In the genomic region with DNA sequence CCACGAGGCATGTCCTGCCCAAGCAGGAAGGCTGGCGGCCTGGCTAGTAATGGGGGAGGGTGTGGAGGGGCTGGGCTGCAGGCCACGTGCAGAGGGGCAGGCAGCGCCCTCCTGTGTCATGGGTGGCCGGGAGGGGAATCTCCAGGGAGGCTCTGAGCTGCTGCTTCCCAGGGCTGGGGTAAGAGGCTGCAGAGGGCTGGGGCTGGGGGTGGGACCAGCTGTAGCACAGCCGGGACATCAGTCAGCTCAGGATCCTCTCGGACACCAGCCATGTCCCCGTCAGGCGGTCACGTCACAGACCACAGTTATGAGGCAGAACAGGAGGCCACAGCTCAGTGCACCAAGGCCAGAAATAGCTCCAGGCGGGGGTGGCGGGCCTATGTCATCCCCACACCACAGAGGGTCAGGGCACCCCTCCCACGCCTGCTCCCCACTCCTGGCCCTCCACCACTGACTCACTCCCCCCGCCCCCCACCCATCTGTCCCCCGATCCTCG, we compare ENCODE assay signal across 1 cellular context.
TF ChIP-seq lines count a peak whose summit lies in the region.

No MANE protein-coding gene starts in this region.

TF ChIP-seq in K562, 482 proteins besides CTCF, POLR2A, EP300 and RAD21 (continued from another document and continues in another):
- TF ChIP-seq, protein P1, sequence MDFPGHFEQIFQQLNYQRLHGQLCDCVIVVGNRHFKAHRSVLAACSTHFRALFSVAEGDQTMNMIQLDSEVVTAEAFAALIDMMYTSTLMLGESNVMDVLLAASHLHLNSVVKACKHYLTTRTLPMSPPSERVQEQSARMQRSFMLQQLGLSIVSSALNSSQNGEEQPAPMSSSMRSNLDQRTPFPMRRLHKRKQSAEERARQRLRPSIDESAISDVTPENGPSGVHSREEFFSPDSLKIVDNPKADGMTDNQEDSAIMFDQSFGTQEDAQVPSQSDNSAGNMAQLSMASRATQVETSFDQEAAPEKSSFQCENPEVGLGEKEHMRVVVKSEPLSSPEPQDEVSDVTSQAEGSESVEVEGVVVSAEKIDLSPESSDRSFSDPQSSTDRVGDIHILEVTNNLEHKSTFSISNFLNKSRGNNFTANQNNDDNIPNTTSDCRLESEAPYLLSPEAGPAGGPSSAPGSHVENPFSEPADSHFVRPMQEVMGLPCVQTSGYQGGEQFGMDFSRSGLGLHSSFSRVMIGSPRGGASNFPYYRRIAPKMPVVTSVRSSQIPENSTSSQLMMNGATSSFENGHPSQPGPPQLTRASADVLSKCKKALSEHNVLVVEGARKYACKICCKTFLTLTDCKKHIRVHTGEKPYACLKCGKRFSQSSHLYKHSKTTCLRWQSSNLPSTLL (IDR thresholded peaks at IDR 0.05), result no peak
- TF ChIP-seq, protein P2, sequence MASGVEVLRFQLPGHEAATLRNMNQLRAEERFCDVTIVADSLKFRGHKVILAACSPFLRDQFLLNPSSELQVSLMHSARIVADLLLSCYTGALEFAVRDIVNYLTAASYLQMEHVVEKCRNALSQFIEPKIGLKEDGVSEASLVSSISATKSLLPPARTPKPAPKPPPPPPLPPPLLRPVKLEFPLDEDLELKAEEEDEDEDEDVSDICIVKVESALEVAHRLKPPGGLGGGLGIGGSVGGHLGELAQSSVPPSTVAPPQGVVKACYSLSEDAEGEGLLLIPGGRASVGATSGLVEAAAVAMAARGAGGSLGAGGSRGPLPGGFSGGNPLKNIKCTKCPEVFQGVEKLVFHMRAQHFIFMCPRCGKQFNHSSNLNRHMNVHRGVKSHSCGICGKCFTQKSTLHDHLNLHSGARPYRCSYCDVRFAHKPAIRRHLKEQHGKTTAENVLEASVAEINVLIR (CRISPR knock-in tag; IDR thresholded peaks at IDR 0.05), result peak; percentile 71
- TF ChIP-seq ILF3 (IDR thresholded peaks at IDR 0.05; ENCODE audit: borderline replicate concordance) (no peak), ZNF311 (CRISPR knock-in tag; IDR thresholded peaks at IDR 0.05) (no peak), POLR2B (IDR thresholded peaks at IDR 0.05; ENCODE audit: low read depth, partially characterized antibody) (no peak), HDAC6 (IDR thresholded peaks at IDR 0.05; ENCODE audit: low read depth, low read length) (no peak), ZNF282 (CRISPR knock-in tag; IDR thresholded peaks at IDR 0.05) (no peak), MECOM (CRISPR knock-in tag; IDR thresholded peaks at IDR 0.05) (no peak), SRSF3 (IDR thresholded peaks at IDR 0.05; ENCODE audit: insufficient read depth, low read length) (no peak), NR2F6 (CRISPR knock-in tag; IDR thresholded peaks at IDR 0.05) (0 out of 2 replicates have a peak, but pooled peaks have one; percentile 36), ZNF324 (CRISPR knock-in tag; IDR thresholded peaks at IDR 0.05) (no peak), SIN3B (IDR thresholded peaks at IDR 0.05; ENCODE audit: low read depth) (no peak), FOXM1 (IDR thresholded peaks at IDR 0.05; ENCODE audit: low read depth) (no peak), FOXM1 (CRISPR knock-in tag; IDR thresholded peaks at IDR 0.05; ENCODE audit: low read depth) (no peak), MIER1 (IDR thresholded peaks at IDR 0.05; ENCODE audit: low read depth) (no peak), STAT5B (CRISPR knock-in tag; IDR thresholded peaks at IDR 0.05) (no peak), JUN (IDR thresholded peaks at IDR 0.05; ENCODE audit: borderline replicate concordance, low read depth, low read length) (0 out of 2 replicates have a peak, but pooled peaks have one; percentile 5), JUN (CRISPR knock-in tag; IDR thresholded peaks at IDR 0.05; ENCODE audit: borderline replicate concordance) (no peak), ZNF561 (CRISPR knock-in tag; conservative IDR thresholded peaks at IDR 0.05) (no peak), ZNF507 (tag; conservative IDR thresholded peaks at IDR 0.05) (no peak), PTRF (tag; IDR thresholded peaks at IDR 0.05) (no peak), RBM17 (IDR thresholded peaks at IDR 0.05; ENCODE audit: borderline replicate concordance, low read depth, low read length) (no peak), MAFK (IDR thresholded peaks at IDR 0.05; ENCODE audit: low read length) (no peak), ZBTB17 (CRISPR knock-in tag; IDR thresholded peaks at IDR 0.05) (peak; percentile 77), KLF6 (CRISPR knock-in tag; IDR thresholded peaks at IDR 0.05; ENCODE audit: borderline replicate concordance) (no peak), POLR3G (IDR thresholded peaks at IDR 0.05; ENCODE audit: extremely low read depth, insufficient read length, insufficient replicate concordance) (no peak), PCBP2 (IDR thresholded peaks at IDR 0.05; ENCODE audit: low read depth, low read length, poor library complexity, severe bottlenecking) (no peak), NCOA6 (IDR thresholded peaks at IDR 0.05) (no peak), ZNF695 (CRISPR knock-in tag; IDR thresholded peaks at IDR 0.05) (peak; percentile 65; the same call in 1 of the 2 replicates), MEF2A (IDR thresholded peaks at IDR 0.05; ENCODE audit: control insufficient read depth, low read depth, low read length) (peak; percentile 96), PHB2 (IDR thresholded peaks at IDR 0.05; ENCODE audit: low read depth) (no peak), GABPB1 (CRISPR knock-in tag; IDR thresholded peaks at IDR 0.05) (no peak), MEF2D (tag; conservative IDR thresholded peaks at IDR 0.05; ENCODE audit: low read depth) (peak; percentile 93), TAL1 (IDR thresholded peaks at IDR 0.05) (no peak), GABPB2 (CRISPR knock-in tag; conservative IDR thresholded peaks at IDR 0.05) (no peak), RBM39 (optimal IDR thresholded peaks at IDR 0.05; ENCODE audit: low read depth, low read length) (no peak), FOSL1 (tag; conservative IDR thresholded peaks at IDR 0.05) (no peak), ZNF140 (CRISPR knock-in tag; IDR thresholded peaks at IDR 0.05) (no peak), FOXJ3 (CRISPR knock-in tag; IDR thresholded peaks at IDR 0.05) (no peak), EZH2 (IDR thresholded peaks at IDR 0.05; ENCODE audit: borderline replicate concordance, low read depth, low read length) (no peak), ZNF583 (CRISPR knock-in tag; IDR thresholded peaks at IDR 0.05) (no peak), SMAD4 (CRISPR knock-in tag; conservative IDR thresholded peaks at IDR 0.05) (0 out of 2 replicates have a peak, but pooled peaks have one; percentile 20), NFXL1 (CRISPR knock-in tag; IDR thresholded peaks at IDR 0.05) (no peak)
- TF ChIP-seq, protein P3, sequence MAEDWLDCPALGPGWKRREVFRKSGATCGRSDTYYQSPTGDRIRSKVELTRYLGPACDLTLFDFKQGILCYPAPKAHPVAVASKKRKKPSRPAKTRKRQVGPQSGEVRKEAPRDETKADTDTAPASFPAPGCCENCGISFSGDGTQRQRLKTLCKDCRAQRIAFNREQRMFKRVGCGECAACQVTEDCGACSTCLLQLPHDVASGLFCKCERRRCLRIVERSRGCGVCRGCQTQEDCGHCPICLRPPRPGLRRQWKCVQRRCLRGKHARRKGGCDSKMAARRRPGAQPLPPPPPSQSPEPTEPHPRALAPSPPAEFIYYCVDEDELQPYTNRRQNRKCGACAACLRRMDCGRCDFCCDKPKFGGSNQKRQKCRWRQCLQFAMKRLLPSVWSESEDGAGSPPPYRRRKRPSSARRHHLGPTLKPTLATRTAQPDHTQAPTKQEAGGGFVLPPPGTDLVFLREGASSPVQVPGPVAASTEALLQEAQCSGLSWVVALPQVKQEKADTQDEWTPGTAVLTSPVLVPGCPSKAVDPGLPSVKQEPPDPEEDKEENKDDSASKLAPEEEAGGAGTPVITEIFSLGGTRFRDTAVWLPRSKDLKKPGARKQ (CRISPR knock-in tag; IDR thresholded peaks at IDR 0.05), result no peak
- TF ChIP-seq, protein P4, sequence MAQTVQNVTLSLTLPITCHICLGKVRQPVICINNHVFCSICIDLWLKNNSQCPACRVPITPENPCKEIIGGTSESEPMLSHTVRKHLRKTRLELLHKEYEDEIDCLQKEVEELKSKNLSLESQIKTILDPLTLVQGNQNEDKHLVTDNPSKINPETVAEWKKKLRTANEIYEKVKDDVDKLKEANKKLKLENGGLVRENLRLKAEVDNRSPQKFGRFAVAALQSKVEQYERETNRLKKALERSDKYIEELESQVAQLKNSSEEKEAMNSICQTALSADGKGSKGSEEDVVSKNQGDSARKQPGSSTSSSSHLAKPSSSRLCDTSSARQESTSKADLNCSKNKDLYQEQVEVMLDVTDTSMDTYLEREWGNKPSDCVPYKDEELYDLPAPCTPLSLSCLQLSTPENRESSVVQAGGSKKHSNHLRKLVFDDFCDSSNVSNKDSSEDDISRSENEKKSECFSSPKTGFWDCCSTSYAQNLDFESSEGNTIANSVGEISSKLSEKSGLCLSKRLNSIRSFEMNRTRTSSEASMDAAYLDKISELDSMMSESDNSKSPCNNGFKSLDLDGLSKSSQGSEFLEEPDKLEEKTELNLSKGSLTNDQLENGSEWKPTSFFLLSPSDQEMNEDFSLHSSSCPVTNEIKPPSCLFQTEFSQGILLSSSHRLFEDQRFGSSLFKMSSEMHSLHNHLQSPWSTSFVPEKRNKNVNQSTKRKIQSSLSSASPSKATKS (CRISPR knock-in tag; IDR thresholded peaks at IDR 0.05), result no peak
- TF ChIP-seq, protein P5, sequence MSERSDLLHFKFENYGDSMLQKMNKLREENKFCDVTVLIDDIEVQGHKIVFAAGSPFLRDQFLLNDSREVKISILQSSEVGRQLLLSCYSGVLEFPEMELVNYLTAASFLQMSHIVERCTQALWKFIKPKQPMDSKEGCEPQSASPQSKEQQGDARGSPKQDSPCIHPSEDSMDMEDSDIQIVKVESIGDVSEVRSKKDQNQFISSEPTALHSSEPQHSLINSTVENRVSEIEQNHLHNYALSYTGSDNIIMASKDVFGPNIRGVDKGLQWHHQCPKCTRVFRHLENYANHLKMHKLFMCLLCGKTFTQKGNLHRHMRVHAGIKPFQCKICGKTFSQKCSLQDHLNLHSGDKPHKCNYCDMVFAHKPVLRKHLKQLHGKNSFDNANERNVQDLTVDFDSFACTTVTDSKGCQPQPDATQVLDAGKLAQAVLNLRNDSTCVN (CRISPR knock-in tag; IDR thresholded peaks at IDR 0.05), result 0 out of 2 replicates have a peak, but pooled peaks have one; percentile 47
- TF ChIP-seq, protein P6, sequence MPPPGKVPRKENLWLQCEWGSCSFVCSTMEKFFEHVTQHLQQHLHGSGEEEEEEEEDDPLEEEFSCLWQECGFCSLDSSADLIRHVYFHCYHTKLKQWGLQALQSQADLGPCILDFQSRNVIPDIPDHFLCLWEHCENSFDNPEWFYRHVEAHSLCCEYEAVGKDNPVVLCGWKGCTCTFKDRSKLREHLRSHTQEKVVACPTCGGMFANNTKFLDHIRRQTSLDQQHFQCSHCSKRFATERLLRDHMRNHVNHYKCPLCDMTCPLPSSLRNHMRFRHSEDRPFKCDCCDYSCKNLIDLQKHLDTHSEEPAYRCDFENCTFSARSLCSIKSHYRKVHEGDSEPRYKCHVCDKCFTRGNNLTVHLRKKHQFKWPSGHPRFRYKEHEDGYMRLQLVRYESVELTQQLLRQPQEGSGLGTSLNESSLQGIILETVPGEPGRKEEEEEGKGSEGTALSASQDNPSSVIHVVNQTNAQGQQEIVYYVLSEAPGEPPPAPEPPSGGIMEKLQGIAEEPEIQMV (tag; conservative IDR thresholded peaks at IDR 0.05; ENCODE audit: low read depth), result no peak
- TF ChIP-seq, protein P7, sequence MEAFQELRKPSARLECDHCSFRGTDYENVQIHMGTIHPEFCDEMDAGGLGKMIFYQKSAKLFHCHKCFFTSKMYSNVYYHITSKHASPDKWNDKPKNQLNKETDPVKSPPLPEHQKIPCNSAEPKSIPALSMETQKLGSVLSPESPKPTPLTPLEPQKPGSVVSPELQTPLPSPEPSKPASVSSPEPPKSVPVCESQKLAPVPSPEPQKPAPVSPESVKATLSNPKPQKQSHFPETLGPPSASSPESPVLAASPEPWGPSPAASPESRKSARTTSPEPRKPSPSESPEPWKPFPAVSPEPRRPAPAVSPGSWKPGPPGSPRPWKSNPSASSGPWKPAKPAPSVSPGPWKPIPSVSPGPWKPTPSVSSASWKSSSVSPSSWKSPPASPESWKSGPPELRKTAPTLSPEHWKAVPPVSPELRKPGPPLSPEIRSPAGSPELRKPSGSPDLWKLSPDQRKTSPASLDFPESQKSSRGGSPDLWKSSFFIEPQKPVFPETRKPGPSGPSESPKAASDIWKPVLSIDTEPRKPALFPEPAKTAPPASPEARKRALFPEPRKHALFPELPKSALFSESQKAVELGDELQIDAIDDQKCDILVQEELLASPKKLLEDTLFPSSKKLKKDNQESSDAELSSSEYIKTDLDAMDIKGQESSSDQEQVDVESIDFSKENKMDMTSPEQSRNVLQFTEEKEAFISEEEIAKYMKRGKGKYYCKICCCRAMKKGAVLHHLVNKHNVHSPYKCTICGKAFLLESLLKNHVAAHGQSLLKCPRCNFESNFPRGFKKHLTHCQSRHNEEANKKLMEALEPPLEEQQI (IDR thresholded peaks at IDR 0.05), result no peak
- TF ChIP-seq, protein P8, sequence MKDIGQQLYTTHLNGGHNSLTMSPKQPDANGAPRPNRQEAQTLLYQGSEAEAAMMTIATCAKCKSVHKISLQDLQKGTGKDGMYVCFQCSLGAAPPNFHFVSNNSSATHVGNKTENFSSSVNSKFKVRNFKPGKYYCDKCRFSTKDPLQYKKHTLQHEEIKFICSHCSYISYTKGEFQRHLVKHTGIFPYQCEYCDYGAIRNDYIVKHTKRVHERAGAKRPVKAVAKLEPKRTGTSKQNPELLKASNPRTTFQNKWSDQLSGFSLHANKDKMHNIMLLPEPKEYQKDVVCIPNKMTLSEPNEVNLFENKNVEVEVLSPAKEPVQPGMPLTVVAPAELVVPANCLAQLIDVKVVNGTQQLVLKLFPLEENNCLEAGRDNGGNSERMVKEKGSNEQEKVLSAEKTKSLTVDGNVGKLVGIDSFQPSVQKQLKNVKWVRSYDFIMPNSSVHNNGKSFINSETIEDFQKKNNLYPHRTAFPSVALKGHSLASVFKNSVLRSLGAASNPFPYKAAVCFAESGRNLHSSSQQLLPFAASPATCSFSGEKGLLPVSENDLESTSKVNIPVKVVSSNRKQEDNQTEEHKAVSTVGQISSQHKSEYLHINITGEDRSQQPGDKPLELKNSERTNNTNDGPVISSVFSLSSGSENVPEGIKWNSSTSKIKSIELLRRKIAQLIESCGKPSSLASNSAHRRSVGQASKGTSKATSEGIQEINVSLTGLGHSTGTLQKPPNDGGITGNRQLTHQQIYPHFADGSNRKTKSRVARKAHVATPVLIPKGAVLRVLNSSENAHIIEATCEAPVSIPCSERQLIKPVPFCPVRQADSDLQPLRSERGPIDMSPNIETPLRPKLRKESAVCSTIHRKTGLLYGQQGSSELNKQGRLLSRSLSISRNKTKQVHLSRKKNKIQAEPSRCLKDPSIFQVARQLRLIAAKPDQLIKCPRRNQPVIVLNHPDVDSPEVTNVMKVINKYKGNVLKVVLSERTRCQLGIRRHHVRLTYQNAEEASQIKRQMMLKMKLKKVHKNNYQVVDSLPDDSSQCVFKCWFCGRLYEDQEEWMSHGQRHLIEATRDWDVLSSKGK (CRISPR knock-in tag; IDR thresholded peaks at IDR 0.05), result no peak
